2 cellular contexts compared by ENCODE assay signal in genomic region chr19:19192910-19193423, GRCh38.
A peak's percentile ranks its signal among the peaks of the same experiment; 100 is the strongest.
TF ChIP-seq lines count a peak whose summit lies in the region.

No MANE protein-coding gene starts in this region.

TF ChIP-seq in HEK293, 187 proteins besides CTCF, POLR2A, EP300 and RAD21:
- TF ChIP-seq WT1 (tag by site-specific recombination; IDR thresholded peaks at IDR 0.05) (0 out of 2 replicates have a peak, but pooled peaks have one; percentile 11), GLIS1 (tag by site-specific recombination; IDR thresholded peaks at IDR 0.05) (peak; percentile 27), YY1 (tag by site-specific recombination; IDR thresholded peaks at IDR 0.05) (no peak), ZNF658 (tag by site-specific recombination; IDR thresholded peaks at IDR 0.05) (no peak), ZNF335 (tag by site-specific recombination; conservative IDR thresholded peaks at IDR 0.05) (peak; percentile 15), ZNF585B (tag by site-specific recombination; IDR thresholded peaks at IDR 0.05) (no peak)
TF ChIP-seq in HEK293: peak in this region for 3.

TF ChIP-seq in HepG2, 621 proteins besides CTCF, POLR2A, EP300 and RAD21:
- TF ChIP-seq ZNF317 (CRISPR knock-in tag; IDR thresholded peaks at IDR 0.05) (peak; percentile 32; the same call in 1 of the 2 replicates), PHF8 (CRISPR knock-in tag; IDR thresholded peaks at IDR 0.05) (0 out of 2 replicates have a peak, but pooled peaks have one; percentile 29), ZFP37 (CRISPR knock-in tag; IDR thresholded peaks at IDR 0.05; ENCODE audit: borderline replicate concordance) (no peak), TBX2 (CRISPR knock-in tag; IDR thresholded peaks at IDR 0.05; ENCODE audit: borderline replicate concordance) (no peak), GTF3A (CRISPR knock-in tag; conservative IDR thresholded peaks at IDR 0.05) (no peak), KLF16 (CRISPR knock-in tag; IDR thresholded peaks at IDR 0.05) (0 out of 4 replicates have a peak, but pooled peaks of 1 of the 2 experiments have one; percentile 4), ZFY (CRISPR knock-in tag; IDR thresholded peaks at IDR 0.05) (0 out of 2 replicates have a peak, but pooled peaks have one; percentile 4), ZBTB10 (CRISPR knock-in tag; IDR thresholded peaks at IDR 0.05; ENCODE audit: borderline replicate concordance) (peak; percentile 65; the same call in 1 of the 2 replicates), NKX3-1 (CRISPR knock-in tag; IDR thresholded peaks at IDR 0.05) (no peak), SIX1 (CRISPR knock-in tag; IDR thresholded peaks at IDR 0.05; ENCODE audit: borderline replicate concordance) (peak; percentile 54; the same call in 1 of the 2 replicates), SIX4 (CRISPR knock-in tag; IDR thresholded peaks at IDR 0.05) (0 out of 2 replicates have a peak, but pooled peaks have one; percentile 19), ZNF788 (CRISPR knock-in tag; IDR thresholded peaks at IDR 0.05; ENCODE audit: borderline replicate concordance) (0 out of 2 replicates have a peak, but pooled peaks have one; percentile 30), ZNF383 (CRISPR knock-in tag; IDR thresholded peaks at IDR 0.05; ENCODE audit: borderline replicate concordance) (no peak)
TF ChIP-seq in HepG2: peak in this region for 8.
